Comparison of ENCODE assay signal across 27 cellular contexts in the genomic region with DNA sequence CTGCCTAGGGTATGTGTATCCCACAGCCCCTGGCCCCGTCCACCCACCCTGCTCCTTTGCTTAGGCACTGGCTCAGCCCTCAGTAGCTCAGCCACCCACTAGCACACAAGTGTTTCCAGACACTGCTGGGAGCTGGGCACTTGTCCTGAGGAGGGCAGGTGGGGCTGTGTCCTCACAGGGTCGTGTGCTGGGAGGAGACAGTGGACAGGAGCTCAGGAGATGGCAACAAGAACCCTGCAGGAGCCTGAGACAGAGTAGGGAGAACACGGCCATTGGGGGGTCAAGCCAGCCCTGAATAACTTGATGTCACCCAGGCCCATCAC. TPM values are rescaled to one million over a fixed set of nuclear protein-coding genes. Genes with fewer than 3 reads are reported as not detected.
"Had no signal": no experiment of that assay in that cellular context is flagged by ENCODE, and none has a peak within 500 bp of the region (broad histone marks: within the 10 kb centered on the region; RNA-seq: fewer than 3 reads in every experiment).

No MANE protein-coding gene starts in this region.

- DNase-seq: activated CD4-positive, alpha-beta T cell treated with anti-CD3 and anti-CD28 coated beads for 48 hours; activated CD4-positive, alpha-beta T cell treated with anti-CD3 and anti-CD28 coated beads, Interleukin-2, amount 50 U/mL, for 4 hours; activated CD8-positive, alpha-beta memory T cell treated with anti-CD3 and anti-CD28 coated beads, Interleukin-2, amount 10 ng/mL, durations not matched to agents 7 days and 5 days; activated gamma-delta T cell; activated naive CD4-positive, alpha-beta T cell treated with anti-CD3 and anti-CD28 coated beads for 36 hours; activated T-cell treated with anti-CD3 and anti-CD28 coated beads, Interleukin-2, amount 50 U/mL, for 24 hours; amygdala; brain microvascular endothelial cell; caudate nucleus; Karpas-422; MM.1S; NCI-H1105; NCI-H1436; NCI-H1694 treated with DMSO at 0.1 percent for 48 hours; NCI-H2029 treated with DMSO at 0.1 percent for 48 hours; NCI-H345; NCI-H510A; NCI-H526 treated with DMSO at 0.1 percent for 48 hours; NCI-H82 had no signal

- H3K9me3 ChIP-seq: SJSA1 had no signal

- H3K36me3 Mint-ChIP-seq: activated naive CD8-positive, alpha-beta T cell had no signal

- H3K4me3 ChIP-seq: K562, SJSA1 had no signal

- H3K4me1 ChIP-seq: SJSA1 had no signal

- ATAC-seq: activated CD4-positive, CD25-positive, alpha-beta regulatory T cell treated with anti-CD3 and anti-CD28 coated beads, Interleukin-2, amount 50 U/mL, for 24 hours; activated CD8-positive, alpha-beta memory T cell treated with anti-CD3 and anti-CD28 coated beads, Interleukin-2, amount 10 ng/mL, durations not matched to agents 7 days and 5 days; K562; SK-N-SH treated with all-trans-retinoic acid at 6 μM for 48 hours had no signal

- H3K9me3 Mint-ChIP-seq: activated naive CD4-positive, alpha-beta T cell treated with anti-CD3 and anti-CD28 coated beads for 36 hours; activated T-cell treated with anti-CD3 and anti-CD28 coated beads, Interleukin-2, amount 50 U/mL, for 24 hours; activated T-helper 1 cell treated with anti-CD3 and anti-CD28 coated beads, Interleukin-12 subunit alpha, Interleukin-12 subunit beta, Interleukin-2, Interleukin-4 antibody, amounts not matched to agents 30 ng/mL and 10 ng/mL and 1 ng/mL, durations not matched to agents 14 hours and 24 hours and 36 hours; T-helper 1 cell treated with Interleukin-12 subunit alpha and Interleukin-12 subunit beta and Interleukin-4 antibody, amounts not matched to agents 30 μg/mL and 1 μg/mL, for 36 hours had no signal

- H3K4me3 Mint-ChIP-seq: activated CD8-positive, alpha-beta memory T cell treated with anti-CD3 and anti-CD28 coated beads, Interleukin-2, amount 10 ng/mL, durations not matched to agents 7 days and 5 days; activated naive CD4-positive, alpha-beta T cell treated with anti-CD3 and anti-CD28 coated beads for 36 hours; activated naive CD8-positive, alpha-beta T cell; activated T-cell treated with anti-CD3 and anti-CD28 coated beads, Interleukin-2, amount 50 U/mL, for 24 hours; activated T-helper 1 cell treated with anti-CD3 and anti-CD28 coated beads, Interleukin-12 subunit alpha, Interleukin-12 subunit beta, Interleukin-2, Interleukin-4 antibody, amounts not matched to agents 30 ng/mL and 10 ng/mL and 1 ng/mL, durations not matched to agents 14 hours and 24 hours and 36 hours; T-helper 1 cell treated with Interleukin-12 subunit alpha and Interleukin-12 subunit beta and Interleukin-4 antibody, amounts not matched to agents 30 μg/mL and 1 μg/mL, for 36 hours had no signal

- H3K36me3 ChIP-seq: brain microvascular endothelial cell, SJSA1 had no signal

- H3K27ac Mint-ChIP-seq: activated CD8-positive, alpha-beta memory T cell treated with anti-CD3 and anti-CD28 coated beads, Interleukin-2, amount 10 ng/mL, durations not matched to agents 7 days and 5 days; activated naive CD4-positive, alpha-beta T cell treated with anti-CD3 and anti-CD28 coated beads for 36 hours; activated naive CD8-positive, alpha-beta T cell; activated T-cell treated with anti-CD3 and anti-CD28 coated beads, Interleukin-2, amount 50 U/mL, for 24 hours; activated T-helper 1 cell treated with anti-CD3 and anti-CD28 coated beads, Interleukin-12 subunit alpha, Interleukin-12 subunit beta, Interleukin-2, Interleukin-4 antibody, amounts not matched to agents 30 ng/mL and 10 ng/mL and 1 ng/mL, durations not matched to agents 14 hours and 24 hours and 36 hours; T-helper 1 cell treated with Interleukin-12 subunit alpha and Interleukin-12 subunit beta and Interleukin-4 antibody, amounts not matched to agents 30 μg/mL and 1 μg/mL, for 36 hours had no signal

- H3K27ac ChIP-seq: brain microvascular endothelial cell, SJSA1 had no signal

RNA-seq across cellular contexts. Expression of a gene that starts 5.5 kb away (rescaled TPM):
- total RNA-seq: RPMI7951, SJSA1 had no signal
